8 cellular contexts compared by ENCODE assay signal in genomic region chr21:32393677-32394001, GRCh38. TPM values are rescaled to one million over a fixed set of nuclear protein-coding genes. Genes with fewer than 3 reads are reported as not detected.
DNase-seq lines count a peak whose midpoint lies in the region; ATAC-seq and TF ChIP-seq lines count a peak whose summit lies in the region.

No MANE protein-coding gene starts in this region.

- H3K4me1 ChIP-seq in lung (ENCODE audit: control insufficient read depth in 2 of 2, insufficient read depth in 2 of 2, low read length in 2 of 2), result peaks cover 9 to 19% of the 10 kb centered on the region in 2 donors

- peaks cover 0 to 3% of the 10 kb centered on the region in 2 donors for H3K36me3 ChIP-seq in lung (ENCODE audit: control insufficient read depth in 2 of 2, insufficient read depth in 2 of 2, low read length in 2 of 2)

- peak overlapping the region; percentile 94 for H3K4me3 Mint-ChIP-seq in stimulated activated naive CD8-positive, alpha-beta T cell treated with anti-CD3 and anti-CD28 coated beads, Interleukin-15, Interleukin-2, amounts not matched to agents 100 ng/mL and 50 ng/mL, for 24 hours
- peak overlapping the region; percentile 89 for H3K4me3 Mint-ChIP-seq in activated naive CD8-positive, alpha-beta T cell treated with anti-CD3 and anti-CD28 coated beads, Interleukin-2, amount 10 ng/mL, durations not matched to agents 7 days and 5 days

- no peak for ATAC-seq in stimulated activated naive CD8-positive, alpha-beta T cell treated with anti-CD3 and anti-CD28 coated beads, Interleukin-15, Interleukin-2, amounts not matched to agents 100 U/mL and 50 U/mL, for 24 hours
- ATAC-seq in activated naive CD8-positive, alpha-beta T cell treated with anti-CD3 and anti-CD28 coated beads, Interleukin-2, amount 10 ng/mL, durations not matched to agents 7 days and 5 days (ENCODE audit: low read depth), result no peak
- ATAC-seq in lung (ENCODE audit: insufficient read depth, low FRiP score) (no peak), HG03025 (IDR thresholded peaks at IDR 0.05; ENCODE audit: low FRiP score, unreplicated experiment) (no peak), GM21526 (IDR thresholded peaks at IDR 0.05; ENCODE audit: low FRiP score, unreplicated experiment) (no peak)

- no peaks in the 10 kb centered on the region for H3K27me3 ChIP-seq in lung (ENCODE audit: control insufficient read depth, insufficient read depth)

- peak overlapping the region; percentile 100 for H3K4me3 ChIP-seq in lung

- no peaks in the 10 kb centered on the region for H3K9me3 Mint-ChIP-seq in stimulated activated naive CD8-positive, alpha-beta T cell treated with anti-CD3 and anti-CD28 coated beads, Interleukin-15, Interleukin-2, amounts not matched to agents 100 ng/mL and 50 ng/mL, for 24 hours
- H3K9me3 Mint-ChIP-seq in activated naive CD8-positive, alpha-beta T cell treated with anti-CD3 and anti-CD28 coated beads, Interleukin-2, amount 10 ng/mL, durations not matched to agents 7 days and 5 days, result no peaks in the 10 kb centered on the region

- no peak for TF ChIP-seq CTCF in lung (IDR thresholded peaks at IDR 0.05; ENCODE audit: control extremely low read depth, extremely low read depth)

- H3K27ac Mint-ChIP-seq in stimulated activated naive CD8-positive, alpha-beta T cell treated with anti-CD3 and anti-CD28 coated beads, Interleukin-15, Interleukin-2, amounts not matched to agents 100 ng/mL and 50 ng/mL, for 24 hours, result peak overlapping the region; percentile 85
- H3K27ac Mint-ChIP-seq in activated naive CD8-positive, alpha-beta T cell treated with anti-CD3 and anti-CD28 coated beads, Interleukin-2, amount 10 ng/mL, durations not matched to agents 7 days and 5 days, result peak overlapping the region; percentile 83

- POLR2A ChIA-PET in activated naive CD8-positive, alpha-beta T cell treated with anti-CD3 and anti-CD28 coated beads, Interleukin-2, amount 10 ng/mL, durations not matched to agents 7 days and 5 days (lab: Charles Lee), result interaction anchor here (0.8 to 1.9 kb wide), 5 partner anchors 10 to 176 kb away, joined by 3 to 7 read pairs (median 4); partner anchors contain the start of gene EVA1C

- H3K27me3 Mint-ChIP-seq in stimulated activated naive CD8-positive, alpha-beta T cell treated with anti-CD3 and anti-CD28 coated beads, Interleukin-15, Interleukin-2, amounts not matched to agents 100 ng/mL and 50 ng/mL, for 24 hours, result peaks cover 14% of the 10 kb centered on the region
- H3K27me3 Mint-ChIP-seq in activated naive CD8-positive, alpha-beta T cell treated with anti-CD3 and anti-CD28 coated beads, Interleukin-2, amount 10 ng/mL, durations not matched to agents 7 days and 5 days, result peaks cover 5% of the 10 kb centered on the region

- 39 to 51% methylated on average over 9 of the region's 9 CpGs for WGBS in lung, 2 donors

- H3K9me3 ChIP-seq in lung (ENCODE audit: control insufficient read depth in 2 of 2, insufficient read depth in 1 of 2, low read length in 1 of 2), result no peaks in the 10 kb centered on the region

- peaks cover 30% of the 10 kb centered on the region for H3K36me3 Mint-ChIP-seq in stimulated activated naive CD8-positive, alpha-beta T cell treated with anti-CD3 and anti-CD28 coated beads, Interleukin-15, Interleukin-2, amounts not matched to agents 100 ng/mL and 50 ng/mL, for 24 hours (ENCODE audit: low read depth)
- H3K36me3 Mint-ChIP-seq in activated naive CD8-positive, alpha-beta T cell treated with anti-CD3 and anti-CD28 coated beads, Interleukin-2, amount 10 ng/mL, durations not matched to agents 7 days and 5 days, result peaks cover 3% of the 10 kb centered on the region

- no peak for DNase-seq in stimulated activated naive CD8-positive, alpha-beta T cell treated with anti-CD3 and anti-CD28 coated beads, Interleukin-15, Interleukin-2, amounts not matched to agents 100 U/mL and 50 U/mL, for 24 hours
- DNase-seq in activated naive CD8-positive, alpha-beta T cell treated with anti-CD3 and anti-CD28 coated beads, Interleukin-2, amount 10 ng/mL, durations not matched to agents 7 days and 5 days, result no peak
- DNase-seq in lung (ENCODE audit: low spot score) (no peak), caudate nucleus (lab: John Stamatoyannopoulos, UW) (no peak), iPS-NIHi7 (ENCODE audit: extremely low spot score) (no peak)

- H3K27ac ChIP-seq in lung (ENCODE audit: low read depth in 1 of 2, low read length in 1 of 2) (peak overlapping the region; percentile 69 to 94), caudate nucleus (ENCODE audit: low read depth, low read length) (no peak overlapping the region)

- peaks cover 45% of the 10 kb centered on the region for H3K4me1 Mint-ChIP-seq in stimulated activated naive CD8-positive, alpha-beta T cell treated with anti-CD3 and anti-CD28 coated beads, Interleukin-15, Interleukin-2, amounts not matched to agents 100 ng/mL and 50 ng/mL, for 24 hours (ENCODE audit: low read depth)
- H3K4me1 Mint-ChIP-seq in activated naive CD8-positive, alpha-beta T cell treated with anti-CD3 and anti-CD28 coated beads, Interleukin-2, amount 10 ng/mL, durations not matched to agents 7 days and 5 days, result peaks cover 35% of the 10 kb centered on the region

RNA-seq across cellular contexts. Expression of gene URB1, which starts 0.8 kb away (rescaled TPM):
- total RNA-seq in activated naive CD8-positive, alpha-beta T cell treated with anti-CD3 and anti-CD28 coated beads, Interleukin-2, amount 10 ng/mL, durations not matched to agents 7 days and 5 days, result 10 to 100 TPM; 15.8 to 16.5 TPM
- total RNA-seq in lung, result 10 to 100 TPM; 16.2 to 17.6 TPM
- polyA plus RNA-seq in lung, result 1 to 10 TPM; 3.7 to 6.6 TPM

RNA-seq across cellular contexts. Expression of gene EVA1C, which starts 18.9 kb away (rescaled TPM):
- total RNA-seq in activated naive CD8-positive, alpha-beta T cell treated with anti-CD3 and anti-CD28 coated beads, Interleukin-2, amount 10 ng/mL, durations not matched to agents 7 days and 5 days, result 10 to 100 TPM in 1 of 2 experiments, 1 to 10 TPM in 1; 9.3 to 12.4 TPM
- total RNA-seq in lung, result 10 to 100 TPM; 13.9 to 59.0 TPM
- 10 to 100 TPM; 44.5 to 52.7 TPM for polyA plus RNA-seq in lung
